In the genomic region with DNA sequence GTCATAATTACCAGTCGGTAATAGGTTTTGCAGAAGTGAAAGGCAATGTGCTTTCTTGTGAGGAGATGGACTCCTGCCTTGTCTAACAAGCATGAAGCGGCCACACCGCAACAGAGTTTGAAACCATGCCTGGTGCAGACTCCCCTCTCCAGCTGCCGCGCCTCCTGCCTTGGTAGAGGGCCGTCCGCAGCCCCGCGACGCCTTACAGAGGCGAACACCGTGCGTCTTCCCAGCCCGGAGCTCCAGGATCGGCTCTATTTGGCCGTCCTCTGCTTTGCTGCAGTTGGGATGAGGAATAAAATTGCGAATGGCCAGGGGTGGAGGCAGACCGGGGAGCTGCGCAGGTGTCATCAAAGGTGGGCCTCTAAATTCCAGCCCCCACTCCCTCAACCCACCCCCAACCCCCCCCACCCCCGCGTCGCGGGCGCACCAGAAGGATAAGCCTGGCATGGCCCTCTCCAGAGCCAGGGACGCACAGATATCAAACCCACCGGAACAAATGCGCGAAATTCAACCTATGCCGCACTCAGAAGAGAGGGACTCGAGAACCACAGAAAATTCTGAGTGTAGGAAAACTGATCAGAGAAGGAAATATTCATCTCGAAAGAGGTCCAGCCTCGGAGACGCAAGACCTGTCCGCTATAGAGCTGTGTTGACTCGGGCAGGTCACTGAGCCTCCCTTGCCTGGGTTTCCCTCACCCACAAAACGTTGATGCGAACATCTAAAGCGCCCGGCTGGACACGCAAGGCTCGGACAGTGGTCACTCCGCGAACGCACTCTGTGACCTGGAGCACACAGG, we compare ENCODE assay signal across 8 cellular contexts. TPM values are rescaled to one million over a fixed set of nuclear protein-coding genes. Genes with fewer than 3 reads are reported as not detected.
DNase-seq lines count a peak whose midpoint lies in the region; ATAC-seq and TF ChIP-seq lines count a peak whose summit lies in the region.

No MANE protein-coding gene starts in this region.

- ATAC-seq in GM21381 (IDR thresholded peaks at IDR 0.05; ENCODE audit: unreplicated experiment) = peak; percentile 50
- ATAC-seq in mucosa of descending colon = peak; percentile 20
- ATAC-seq in GM19455 (IDR thresholded peaks at IDR 0.05; ENCODE audit: unreplicated experiment) = no peak

- no peaks in the 10 kb centered on the region for H3K9me3 Mint-ChIP-seq in MCF 10A (ENCODE audit: unreplicated experiment)

- no peaks in the 10 kb centered on the region; the same call in none of the 2 replicates for H3K27me3 ChIP-seq in GM06990 (replicated peaks; ENCODE audit: control insufficient read depth, insufficient read depth, low read length)
- H3K27me3 ChIP-seq in HUES64 (ENCODE audit: insufficient read depth, low read length) = peaks cover 89% of the 10 kb centered on the region

- peak overlapping the region; percentile 88 for H3K4me3 Mint-ChIP-seq in MCF 10A (ENCODE audit: unreplicated experiment)

- intact Hi-C loops in MCF 10A (cut with micrococcal nuclease) = loop anchor here (5.0 kb wide), 1 partner anchor 247 kb away; no protein-coding TSS in a partner anchor
- intact Hi-C loops in mucosa of descending colon (cut with DNase I, micrococcal nuclease) = loop anchor here (5.0 to 10.0 kb wide), 2 partner anchors 382 to 385 kb away; no protein-coding TSS in a partner anchor

- no TSS peak for BruUV-seq in MCF 10A (replicated peaks; lab: Mats Ljungman, UMichigan)

- CTCF ChIA-PET in MCF 10A (lab: Yijun Ruan, JAX) = interaction anchor here (1.0 to 3.5 kb wide), 3 partner anchors 15 to 46 kb away, joined by 3 to 21 read pairs (median 4); no protein-coding TSS in a partner anchor

- peaks cover 28% of the 10 kb centered on the region for H3K4me1 Mint-ChIP-seq in MCF 10A (ENCODE audit: insufficient read depth, unreplicated experiment)

- peak overlapping the region; percentile 38 for H3K27ac Mint-ChIP-seq in MCF 10A (ENCODE audit: low read depth, unreplicated experiment)

- TF ChIP-seq CTCF in GM06990 (IDR thresholded peaks at IDR 0.05; ENCODE audit: insufficient read depth, low read length, poor library complexity, severe bottlenecking) (no peak), MCF 10A (IDR thresholded peaks at IDR 0.05; ENCODE audit: unreplicated experiment) (no peak), mucosa of descending colon (IDR thresholded peaks at IDR 0.05) (no peak)

- no peaks in the 10 kb centered on the region for H3K9me3 ChIP-seq in HUES64 (ENCODE audit: insufficient read depth, low read depth, low read length)
- H3K9me3 ChIP-seq in mucosa of descending colon = no peaks in the 10 kb centered on the region

- 4% methylated on average over 41 of the region's 44 CpGs for WGBS in HUES64

- H3K36me3 Mint-ChIP-seq in MCF 10A (ENCODE audit: insufficient read depth, unreplicated experiment) = peaks cover 6% of the 10 kb centered on the region

- H3K9ac ChIP-seq in HUES64 (ENCODE audit: low read depth, low read length) = no peak overlapping the region

- H3K36me3 ChIP-seq in GM06990 (ENCODE audit: control insufficient read depth, insufficient read depth, low read length) = no peaks in the 10 kb centered on the region
- no peaks in the 10 kb centered on the region for H3K36me3 ChIP-seq in HUES64 (ENCODE audit: insufficient read depth, low read length)
- no peaks in the 10 kb centered on the region for H3K36me3 ChIP-seq in mucosa of descending colon (ENCODE audit: low read depth)

- DNase-seq in GM06990 (ENCODE audit: extremely low read depth, insufficient read length) = peak; percentile 45
- no peak for DNase-seq in MCF 10A (ENCODE audit: unreplicated experiment)
- peak; percentile 50 to 62 (median 59) for DNase-seq in mucosa of descending colon
- DNase-seq in NCI-H345 (lab: John Stamatoyannopoulos, UW) = no peak
- DNase-seq in HT-29 (ENCODE audit: low spot score) = no peak

- peaks cover 7% of the 10 kb centered on the region for H3K4me1 ChIP-seq in HUES64 (ENCODE audit: insufficient read depth, low read length)
- H3K4me1 ChIP-seq in mucosa of descending colon (ENCODE audit: low read depth) = peaks cover 5% of the 10 kb centered on the region

- POLR2A ChIA-PET in MCF 10A (lab: Yijun Ruan, JAX) = interaction anchor here (0.6 to 3.3 kb wide), 5 partner anchors 8 to 353 kb away, joined by 3 to 58 read pairs (median 4); partner anchors contain the start of gene TMSB10

- H3K27ac ChIP-seq in HUES64 (ENCODE audit: low read depth, low read length) = no peak overlapping the region

- no peaks in the 10 kb centered on the region for H3K27me3 Mint-ChIP-seq in MCF 10A (ENCODE audit: insufficient read depth, unreplicated experiment)

- peak overlapping the region; percentile 50 for H3K4me3 ChIP-seq in GM06990 (replicated peaks; ENCODE audit: low read depth, low read length)
- peak overlapping the region; percentile 68 for H3K4me3 ChIP-seq in HUES64 (ENCODE audit: low read length)
- H3K4me3 ChIP-seq in mucosa of descending colon = peak overlapping the region; percentile 58

RNA-seq across cellular contexts. Expression of gene TRABD2A, which starts 1.1 kb away (rescaled TPM):
- 2.4 TPM for polyA plus RNA-seq in HUES64 (2013, experiment 1 of 2)
- polyA plus RNA-seq in HUES64 (2013, experiment 2 of 2) = 2.4 TPM
- total RNA-seq in MCF 10A (2022) (17.3 and 20.0 TPM in 2 replicates), mucosa of descending colon (100 to 1,000 TPM in 1 of 3 donors, 10 to 100 TPM in 2; 40.2 to 132 (median 63.2) TPM)
- 2.3 and 3.1 TPM in 2 replicates for total RNA-seq in HT-29 (2014; rRNA removed; shearing (Covaris generic))

RNA-seq across cellular contexts. Expression of gene TMSB10, which starts 25.7 kb away (rescaled TPM):
- 1,298 TPM for polyA plus RNA-seq in HUES64 (2013, experiment 1 of 2)
- 1,577 TPM for polyA plus RNA-seq in HUES64 (2013, experiment 2 of 2)
- 3,313 and 3,349 TPM in 2 replicates for total RNA-seq in MCF 10A (2022)
- 1,000 to 10,000 TPM in 2 of 3 donors, 100 to 1,000 TPM in 1; 798 to 2,724 (median 1,605) TPM for total RNA-seq in mucosa of descending colon
- 4,823 and 6,107 TPM in 2 replicates for total RNA-seq in HT-29 (2014; rRNA removed; shearing (Covaris generic))

Comparison
In these comparisons a context has a peak if more than half of its experiments do, and no peak if none do; other contexts are left out.
1. DNase-seq: peak in GM06990 (single experiment) and mucosa of descending colon (3 of 3); none in MCF 10A (single experiment), NCI-H345 (single experiment) and HT-29 (single experiment).
2. Peak in every context shown above with its lines, with median percentiles within 50 percentile points of each other: H3K4me3 ChIP-seq.